ENCODE assay signal across 23 cellular contexts in the genomic region with DNA sequence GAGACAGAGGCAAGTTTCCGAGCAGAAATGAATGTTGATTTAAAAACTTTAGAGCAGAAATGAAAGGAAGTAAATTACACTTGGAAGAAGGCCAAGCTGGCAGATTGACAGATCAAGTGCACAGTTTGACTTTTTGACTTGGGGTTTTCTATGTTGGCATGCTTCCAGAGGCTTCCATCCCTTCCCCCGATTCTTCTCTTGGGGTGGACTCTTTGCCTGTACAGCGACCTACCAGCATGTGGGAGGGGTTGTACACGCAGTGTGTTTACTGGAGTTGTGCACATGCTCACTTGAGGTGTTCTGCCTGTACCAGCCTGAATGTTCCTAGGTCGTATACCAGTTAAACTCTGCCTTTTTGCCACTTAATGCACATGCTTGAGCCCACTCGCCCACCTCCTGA.
DNase-seq lines count a peak whose midpoint lies in the region; ATAC-seq, FAIRE-seq and TF ChIP-seq lines count a peak whose summit lies in the region.
"Had no signal": no experiment of that assay in that cellular context is flagged by ENCODE, and none has a peak within 500 bp of the region (broad histone marks: within the 10 kb centered on the region; RNA-seq: fewer than 3 reads in every experiment).

No MANE protein-coding gene starts in this region.

- H3K9ac ChIP-seq in OCI-LY1 (ENCODE audit: low read length) (no peak overlapping the region), kidney (ENCODE audit: low read length in 2 of 2) (no peak overlapping the region)

- CTCF ChIA-PET in Calu3 (lab: Charles Lee), result interaction anchor here (0.6 kb wide), 2 partner anchors 41 to 54 kb away, joined by 3 read pairs; no protein-coding TSS in a partner anchor
- CTCF ChIA-PET in activated naive CD4-positive, alpha-beta T cell treated with anti-CD3 and anti-CD28 coated beads for 36 hours (lab: Charles Lee), result no interaction called here

- peak overlapping the region; percentile 19 for H3K4me3 Mint-ChIP-seq in Calu3 (ENCODE audit: low read depth, unreplicated experiment)
- H3K4me3 Mint-ChIP-seq in activated naive CD4-positive, alpha-beta T cell treated with anti-CD3 and anti-CD28 coated beads for 36 hours, result no peak overlapping the region
- H3K4me3 Mint-ChIP-seq: activated CD4-positive, alpha-beta T cell treated with anti-CD3 and anti-CD28 coated beads, Interleukin-2, amount 10 ng/mL, durations not matched to agents 24 days and 14 days; activated naive CD8-positive, alpha-beta T cell; activated T-helper 17 cell treated with anti-CD3 and anti-CD28 coated beads, Interleukin-2, amount 50 U/mL, for 72 hours; CD4-positive, CD25-positive, alpha-beta regulatory T cell; stimulated activated naive B cell treated with anti-CD40 and anti-IgM and Interleukin-4, amounts not matched to agents 10 μg/mL and 1 μg/mL and 100 μg/mL, for 72 hours had no signal

- no peaks in the 10 kb centered on the region for H3K79me2 ChIP-seq in OCI-LY1 (ENCODE audit: insufficient read depth, low read length)

- no peak for TF ChIP-seq POLR2A in thyroid gland (IDR thresholded peaks at IDR 0.05)

- DNase-seq in Calu3 (peak; percentile 10), NCI-H1105 (lab: John Stamatoyannopoulos, UW) (peak; percentile 67), kidney (no peak), thyroid gland (no peak), left ventricle myocardium superior (no peak), middle frontal gyrus (ENCODE audit: extremely low spot score, low spot score) (no peak)
- DNase-seq in activated naive CD4-positive, alpha-beta T cell treated with anti-CD3 and anti-CD28 coated beads for 36 hours, result no peak
- DNase-seq: activated CD4-positive, alpha-beta T cell treated with anti-CD3 and anti-CD28 coated beads, Interleukin-2, amount 10 ng/mL, durations not matched to agents 24 days and 14 days; CD4-positive, CD25-positive, alpha-beta regulatory T cell; effector CD4-positive, alpha-beta T cell; foreskin keratinocyte; hippocampal formation; NCI-H1092; nucleus accumbens; stimulated activated CD4-positive, alpha-beta T cell treated with anti-CD3 and anti-CD28 coated beads, Interleukin-2, amount 100 ng/mL, for 48 hours; stimulated activated naive B cell treated with anti-CD40 and anti-IgM and Interleukin-4, amounts not matched to agents 10 μg/mL and 1 μg/mL and 100 μg/mL, for 72 hours; testis had no signal

- 0 out of 2 replicates have a peak overlapping the region, but pooled peaks have one; percentile 34 for H2AFZ ChIP-seq in OCI-LY1 (ENCODE audit: low read length)

- H4K20me1 ChIP-seq in OCI-LY1 (ENCODE audit: insufficient read depth, low read length), result no peaks in the 10 kb centered on the region

- H3K27me3 Mint-ChIP-seq in Calu3 (ENCODE audit: unreplicated experiment), result no peaks in the 10 kb centered on the region
- no peaks in the 10 kb centered on the region for H3K27me3 Mint-ChIP-seq in activated naive CD4-positive, alpha-beta T cell treated with anti-CD3 and anti-CD28 coated beads for 36 hours (ENCODE audit: low read depth)
- H3K27me3 Mint-ChIP-seq: activated CD4-positive, alpha-beta T cell treated with anti-CD3 and anti-CD28 coated beads, Interleukin-2, amount 10 ng/mL, durations not matched to agents 24 days and 14 days; activated naive CD8-positive, alpha-beta T cell; activated T-helper 17 cell treated with anti-CD3 and anti-CD28 coated beads, Interleukin-2, amount 50 U/mL, for 72 hours; CD4-positive, CD25-positive, alpha-beta regulatory T cell; stimulated activated naive B cell treated with anti-CD40 and anti-IgM and Interleukin-4, amounts not matched to agents 10 μg/mL and 1 μg/mL and 100 μg/mL, for 72 hours had no signal

- H3K9me3 Mint-ChIP-seq in Calu3 (ENCODE audit: low read depth, unreplicated experiment), result no peaks in the 10 kb centered on the region
- peaks cover 5% of the 10 kb centered on the region for H3K9me3 Mint-ChIP-seq in activated naive CD4-positive, alpha-beta T cell treated with anti-CD3 and anti-CD28 coated beads for 36 hours

- no peak for ATAC-seq in left ventricle myocardium superior
- ATAC-seq: activated T-helper 17 cell treated with anti-CD3 and anti-CD28 coated beads, Interleukin-2, amount 50 U/mL, for 72 hours; foreskin keratinocyte; stimulated activated naive B cell treated with anti-CD40 and anti-IgM and Interleukin-4, amounts not matched to agents 10 μg/mL and 1 μg/mL and 100 μg/mL, for 72 hours had no signal

- no peaks in the 10 kb centered on the region for H3F3A ChIP-seq in OCI-LY1 (ENCODE audit: insufficient read depth, low read length)

- H3K9me2 ChIP-seq in OCI-LY1 (ENCODE audit: low read depth, low read length), result no peaks in the 10 kb centered on the region

- H3K36me3 Mint-ChIP-seq in Calu3 (ENCODE audit: insufficient read depth, unreplicated experiment), result no peaks in the 10 kb centered on the region
- H3K36me3 Mint-ChIP-seq in activated naive CD4-positive, alpha-beta T cell treated with anti-CD3 and anti-CD28 coated beads for 36 hours (ENCODE audit: low read depth), result no peaks in the 10 kb centered on the region
- H3K36me3 Mint-ChIP-seq: activated naive CD8-positive, alpha-beta T cell; CD4-positive, CD25-positive, alpha-beta regulatory T cell; stimulated activated naive B cell treated with anti-CD40 and anti-IgM and Interleukin-4, amounts not matched to agents 10 μg/mL and 1 μg/mL and 100 μg/mL, for 72 hours had no signal

- peak overlapping the region; percentile 37; the same call in 1 of the 2 replicates for H3K4me2 ChIP-seq in OCI-LY1 (ENCODE audit: low read length)

- no peaks in the 10 kb centered on the region for H3K36me3 ChIP-seq in OCI-LY1 (ENCODE audit: insufficient read depth, low read length)
- no peaks in the 10 kb centered on the region for H3K36me3 ChIP-seq in kidney (ENCODE audit: control insufficient read depth in 1 of 2, insufficient read depth in 2 of 2, low read length in 2 of 2)
- H3K36me3 ChIP-seq in thyroid gland, result no peaks in the 10 kb centered on the region

- peak overlapping the region; percentile 45 for H3K27ac ChIP-seq in OCI-LY1 (ENCODE audit: low read depth, low read length, poor library complexity, severe bottlenecking)
- H3K27ac ChIP-seq in kidney (ENCODE audit: low read depth in 2 of 2, low read length in 2 of 2), result no peak overlapping the region
- no peak overlapping the region for H3K27ac ChIP-seq in thyroid gland
- H3K27ac ChIP-seq: foreskin keratinocyte, testis, VCaP had no signal

- no peak for FAIRE-seq in kidney (lab: Jason Lieb, UNC)
- FAIRE-seq: GM12892, islet of Langerhans had no signal

- TF ChIP-seq CTCF in Calu3 (IDR thresholded peaks at IDR 0.05; ENCODE audit: unreplicated experiment) (no peak), OCI-LY1 (IDR thresholded peaks at IDR 0.05; ENCODE audit: low read length) (no peak), kidney (IDR thresholded peaks at IDR 0.05; ENCODE audit: borderline replicate concordance, extremely low read depth, insufficient read depth) (no peak), thyroid gland (IDR thresholded peaks at IDR 0.05) (no peak)

- no peaks in the 10 kb centered on the region for H3K27me3 ChIP-seq in OCI-LY1 (ENCODE audit: insufficient read depth, low read length)
- H3K27me3 ChIP-seq in thyroid gland, result no peaks in the 10 kb centered on the region
- H3K27me3 ChIP-seq: foreskin keratinocyte, testis had no signal

- peaks cover 12% of the 10 kb centered on the region for H3K4me1 Mint-ChIP-seq in Calu3 (ENCODE audit: low read depth, unreplicated experiment)
- no peaks in the 10 kb centered on the region for H3K4me1 Mint-ChIP-seq in activated naive CD4-positive, alpha-beta T cell treated with anti-CD3 and anti-CD28 coated beads for 36 hours (ENCODE audit: low read depth)
- H3K4me1 Mint-ChIP-seq: activated CD4-positive, alpha-beta T cell treated with anti-CD3 and anti-CD28 coated beads, Interleukin-2, amount 10 ng/mL, durations not matched to agents 24 days and 14 days; activated T-helper 17 cell treated with anti-CD3 and anti-CD28 coated beads, Interleukin-2, amount 50 U/mL, for 72 hours; CD4-positive, CD25-positive, alpha-beta regulatory T cell; stimulated activated naive B cell treated with anti-CD40 and anti-IgM and Interleukin-4, amounts not matched to agents 10 μg/mL and 1 μg/mL and 100 μg/mL, for 72 hours had no signal

- no peaks in the 10 kb centered on the region for H3K9me3 ChIP-seq in OCI-LY1 (ENCODE audit: low read length)
- H3K9me3 ChIP-seq in kidney (ENCODE audit: control insufficient read depth in 1 of 2, low read length in 2 of 2), result no peaks in the 10 kb centered on the region
- no peaks in the 10 kb centered on the region for H3K9me3 ChIP-seq in thyroid gland
- H3K9me3 ChIP-seq: testis had no signal

- H3K4me1 ChIP-seq in OCI-LY1 (ENCODE audit: insufficient read depth, low read length, severe bottlenecking), result peaks cover 17% of the 10 kb centered on the region
- H3K4me1 ChIP-seq in kidney (ENCODE audit: control insufficient read depth in 1 of 2, insufficient read depth in 1 of 2, low read depth in 1 of 2, low read length in 2 of 2), result peaks cover 4% of the 10 kb centered on the region in 2 donors
- H3K4me1 ChIP-seq in thyroid gland, result no peaks in the 10 kb centered on the region
- H3K4me1 ChIP-seq: foreskin keratinocyte, testis had no signal

- no peak overlapping the region for H3K27ac Mint-ChIP-seq in Calu3 (ENCODE audit: unreplicated experiment)
- no peak overlapping the region for H3K27ac Mint-ChIP-seq in activated naive CD4-positive, alpha-beta T cell treated with anti-CD3 and anti-CD28 coated beads for 36 hours
- H3K27ac Mint-ChIP-seq: activated CD4-positive, alpha-beta T cell treated with anti-CD3 and anti-CD28 coated beads, Interleukin-2, amount 10 ng/mL, durations not matched to agents 24 days and 14 days; activated naive CD8-positive, alpha-beta T cell; activated T-helper 17 cell treated with anti-CD3 and anti-CD28 coated beads, Interleukin-2, amount 50 U/mL, for 72 hours; stimulated activated naive B cell treated with anti-CD40 and anti-IgM and Interleukin-4, amounts not matched to agents 10 μg/mL and 1 μg/mL and 100 μg/mL, for 72 hours had no signal

- H3K4me3 ChIP-seq in OCI-LY1 (ENCODE audit: low read depth, low read length, poor library complexity, severe bottlenecking), result no peak overlapping the region
- peak overlapping the region; percentile 17 to 23 for H3K4me3 ChIP-seq in kidney (ENCODE audit: low read length in 2 of 2)
- H3K4me3 ChIP-seq in thyroid gland (replicated peaks in 1 of 3), result no peak overlapping the region
- H3K4me3 ChIP-seq: testis had no signal

- WGBS in thyroid gland, 2 donors, result 25 to 28% methylated on average over 6 of the region's 6 CpGs

- intact Hi-C loops in Calu3 (cut with micrococcal nuclease; ENCODE audit: unreplicated experiment) (no loop called here), kidney (cut with DNase I) (no loop called here), thyroid gland (cut with DNase I) (no loop called here), left ventricle myocardium superior (cut with micrococcal nuclease) (no loop called here)
- intact Hi-C loops in activated naive CD4-positive, alpha-beta T cell treated with anti-CD3 and anti-CD28 coated beads for 36 hours (cut with micrococcal nuclease), result no loop called here

- no TSS peak for BruUV-seq in Calu3 (replicated peaks; lab: Mats Ljungman, UMichigan)

Comparison
In these comparisons a context has a peak if more than half of its experiments do, and no peak if none do; other contexts are left out.
1. DNase-seq: peak in Calu3 (single experiment) and NCI-H1105 (single experiment); none in kidney (single experiment), thyroid gland (0 of 2), activated naive CD4-positive, alpha-beta T cell treated with anti-CD3 and anti-CD28 coated beads for 36 hours (single experiment), left ventricle myocardium superior (single experiment) and middle frontal gyrus (single experiment).
2. H3K4me3 ChIP-seq: peak in kidney (2 of 2); none in OCI-LY1 (single experiment) and thyroid gland (0 of 3).